ENCODE assay signal across 16 cellular contexts in genomic region chr6:25472314-25472713, GRCh38.
A peak's percentile ranks its signal among the peaks of the same experiment; 100 is the strongest.
DNase-seq lines count a peak whose midpoint lies in the region; ATAC-seq and TF ChIP-seq lines count a peak whose summit lies in the region.
"Had no signal": no experiment of that assay in that cellular context is flagged by ENCODE, and none has a peak within 500 bp of the region (broad histone marks: within the 10 kb centered on the region; RNA-seq: fewer than 3 reads in every experiment).

No MANE protein-coding gene starts in this region.

- peaks cover 0 to 3% (median 0%) of the 10 kb centered on the region in 7 donors for H3K9me3 Mint-ChIP-seq in CD14-positive monocyte
- H3K9me3 Mint-ChIP-seq: CD8-positive, alpha-beta memory T cell; stimulated activated naive CD8-positive, alpha-beta T cell treated with anti-CD3 and anti-CD28 coated beads, Interleukin-15, Interleukin-2, amounts not matched to agents 100 ng/mL and 50 ng/mL, for 24 hours had no signal

- no peak overlapping the region for H2AFZ ChIP-seq in HCT116 (ENCODE audit: low read depth, low read length, poor library complexity, severe bottlenecking)
- H2AFZ ChIP-seq: hepatocyte had no signal

- H3K36me3 ChIP-seq in HCT116 (ENCODE audit: control insufficient read depth in 1 of 2, insufficient read depth in 2 of 2, low read length in 2 of 2), result no peaks in the 10 kb centered on the region
- H3K36me3 ChIP-seq: pancreas had no signal

- H3K9ac ChIP-seq in HCT116 (ENCODE audit: low read length), result no peak overlapping the region

- no peak overlapping the region for H3K4me3 ChIP-seq in HCT116 (replicated peaks in 1 of 2; ENCODE audit: low read depth in 1 of 2, low read length in 2 of 2)
- H3K4me3 ChIP-seq in fibroblast of pulmonary artery (replicated peaks; ENCODE audit: low read depth, low read length), result no peak overlapping the region
- H3K4me3 ChIP-seq: GM12878, hepatocyte, pancreas had no signal

- POLR2A ChIA-PET in HCT116 (lab: Charles Lee), result no interaction called here

- H3K4me1 Mint-ChIP-seq in CD14-positive monocyte, result peaks cover 18% of the 10 kb centered on the region
- H3K4me1 Mint-ChIP-seq: CD8-positive, alpha-beta memory T cell had no signal

- CTCF ChIA-PET in HCT116 (lab: Charles Lee), result interaction anchor here (1.5 kb wide), 1 partner anchor 18 kb away, joined by 4 read pairs; no protein-coding TSS in a partner anchor

- ATAC-seq in HCT116, result peak; percentile 75
- no peak for ATAC-seq in GM19328 (IDR thresholded peaks at IDR 0.05; ENCODE audit: unreplicated experiment)
- ATAC-seq in HG03520 (IDR thresholded peaks at IDR 0.05; ENCODE audit: unreplicated experiment), result no peak
- ATAC-seq: GM12878, pancreas had no signal

- no peaks in the 10 kb centered on the region for H4K20me1 ChIP-seq in HCT116 (ENCODE audit: insufficient read depth)

- intact Hi-C loops in CD14-positive monocyte (cut with micrococcal nuclease), result loop anchor here in 1 of 2 donors (10.0 kb wide), 1 partner anchor 68 kb away; no protein-coding TSS in a partner anchor
- intact Hi-C loops in HCT116 (cut with micrococcal nuclease), result no loop called here

- no peaks in the 10 kb centered on the region for H3K27me3 Mint-ChIP-seq in CD14-positive monocyte (ENCODE audit: low read depth in 3 of 3)
- H3K27me3 Mint-ChIP-seq: activated naive CD8-positive, alpha-beta T cell; stimulated activated naive CD8-positive, alpha-beta T cell treated with anti-CD3 and anti-CD28 coated beads, Interleukin-15, Interleukin-2, amounts not matched to agents 100 ng/mL and 50 ng/mL, for 24 hours had no signal

- no peak for TF ChIP-seq RAD21 in HCT116 (IDR thresholded peaks at IDR 0.05; ENCODE audit: low read depth)

- H3K27me3 ChIP-seq in HCT116 (ENCODE audit: insufficient read depth, low read length), result no peaks in the 10 kb centered on the region
- H3K27me3 ChIP-seq: hepatocyte, pancreas had no signal

- TF ChIP-seq CTCF in CD14-positive monocyte (IDR thresholded peaks at IDR 0.05) (peak; percentile 25), HCT116 (IDR thresholded peaks at IDR 0.05 in 2 of 3, conservative IDR thresholded peaks at IDR 0.05 in 1 of 3; ENCODE audit: borderline replicate concordance in 1 of 3, insufficient read depth in 1 of 3, low read depth in 2 of 3, low read length in 2 of 3) (peak in 1 of 3 experiments; percentile 24; a peak in 2 of 6 replicates), fibroblast of pulmonary artery (IDR thresholded peaks at IDR 0.05; ENCODE audit: low read length, missing control alignments) (peak; percentile 30)

- H3K4me1 ChIP-seq in HCT116 (ENCODE audit: control insufficient read depth in 1 of 2, insufficient read depth in 2 of 2, low read length in 2 of 2), result peaks cover 0 to 16% of the 10 kb centered on the region in 2 experiments; a peak in 2 of 4 replicates
- H3K4me1 ChIP-seq: pancreas had no signal

- no peak for DNase-seq in CD14-positive monocyte (ENCODE audit: low spot score)
- no peak for DNase-seq in HCT116 (ENCODE audit: low read depth, low spot score)
- DNase-seq in RPMI7951 (ENCODE audit: low read depth), result peak; percentile 14
- DNase-seq in fibroblast of pulmonary artery (ENCODE audit: low read depth), result no peak
- no peak for DNase-seq in RPMI8226
- no peak for DNase-seq in effector CD4-positive, alpha-beta T cell
- DNase-seq: CD8-positive, alpha-beta memory T cell; NCI-H510A treated with DMSO at 0.1 percent for 48 hours; pancreas; T-helper 1 cell had no signal

- BruUV-seq in HCT116 (replicated peaks; lab: Mats Ljungman, UMichigan), result no TSS peak

- no peak overlapping the region for H3K4me3 Mint-ChIP-seq in CD14-positive monocyte
- H3K4me3 Mint-ChIP-seq: activated naive CD8-positive, alpha-beta T cell; CD8-positive, alpha-beta memory T cell; stimulated activated naive CD8-positive, alpha-beta T cell treated with anti-CD3 and anti-CD28 coated beads, Interleukin-15, Interleukin-2, amounts not matched to agents 100 ng/mL and 50 ng/mL, for 24 hours had no signal

- TF ChIP-seq POLR2A in HCT116 (IDR thresholded peaks at IDR 0.05; ENCODE audit: borderline replicate concordance, extremely low read depth, insufficient read depth, insufficient read length), result no peak

- H3K27ac Mint-ChIP-seq in CD14-positive monocyte, result no peak overlapping the region
- H3K27ac Mint-ChIP-seq: activated naive CD8-positive, alpha-beta T cell; CD8-positive, alpha-beta memory T cell; stimulated activated naive CD8-positive, alpha-beta T cell treated with anti-CD3 and anti-CD28 coated beads, Interleukin-15, Interleukin-2, amounts not matched to agents 100 ng/mL and 50 ng/mL, for 24 hours had no signal

- H3K79me2 ChIP-seq in HCT116 (ENCODE audit: insufficient read depth, low read length), result no peaks in the 10 kb centered on the region
- H3K79me2 ChIP-seq: hepatocyte had no signal

- H3K9me2 ChIP-seq in HCT116 (ENCODE audit: insufficient read depth), result no peaks in the 10 kb centered on the region

- H3K36me3 Mint-ChIP-seq in CD14-positive monocyte, result peaks cover 0 to 2% of the 10 kb centered on the region in 2 donors

- no peak overlapping the region for H3K27ac ChIP-seq in HCT116 (ENCODE audit: low read depth, low read length)
- H3K27ac ChIP-seq: hepatocyte, pancreas had no signal

- H3K4me2 ChIP-seq in HCT116 (ENCODE audit: low read length), result no peak overlapping the region
- H3K4me2 ChIP-seq: hepatocyte had no signal

- H3K9me3 ChIP-seq in HCT116 (ENCODE audit: control insufficient read depth in 1 of 2, insufficient read depth in 1 of 2, low read depth in 1 of 2, low read length in 2 of 2), result no peaks in the 10 kb centered on the region
- H3K9me3 ChIP-seq: pancreas had no signal

- RAD21 ChIA-PET in HCT116 (lab: Charles Lee; ENCODE audit: low non-redundant PET in 1 of 2, low total read pairs in 2 of 2, uncharacterized antibody in 2 of 2, unreplicated experiment in 2 of 2), result no interaction called here

TF ChIP-seq in HCT116, 20 proteins besides CTCF, POLR2A, EP300 and RAD21:
- TF ChIP-seq SRF (IDR thresholded peaks at IDR 0.05; ENCODE audit: low read depth) (no peak), JUND (IDR thresholded peaks at IDR 0.05) (no peak), POLR2AphosphoS5 (IDR thresholded peaks at IDR 0.05; ENCODE audit: low read depth, low read length) (no peak), ZBTB33 (IDR thresholded peaks at IDR 0.05; ENCODE audit: extremely low read depth, insufficient replicate concordance, low read length) (no peak), YY1 (IDR thresholded peaks at IDR 0.05; ENCODE audit: extremely low read depth, insufficient replicate concordance, low read depth, low read length) (no peak), CEBPB (IDR thresholded peaks at IDR 0.05; ENCODE audit: low read depth) (no peak), SIN3A (IDR thresholded peaks at IDR 0.05; ENCODE audit: low read depth) (no peak), FOSL1 (IDR thresholded peaks at IDR 0.05; ENCODE audit: low read depth) (no peak), REST (IDR thresholded peaks at IDR 0.05; ENCODE audit: low read depth) (no peak), CBX3 (IDR thresholded peaks at IDR 0.05; ENCODE audit: low read depth) (no peak), ATF3 (IDR thresholded peaks at IDR 0.05) (no peak), TCF7L2 (IDR thresholded peaks at IDR 0.05; ENCODE audit: borderline replicate concordance, extremely low read depth, insufficient read depth, insufficient read length) (no peak), ZNF274 (IDR thresholded peaks at IDR 0.05; ENCODE audit: low read depth, low read length) (no peak), EZH2 (IDR thresholded peaks at IDR 0.05) (no peak)
